Comparison of ENCODE assay signal across 23 cellular contexts in genomic region chr19:29417048-29417447, GRCh38.
"Had no signal": no experiment of that assay in that cellular context is flagged by ENCODE, and none has a peak within 500 bp of the region (broad histone marks: within the 10 kb centered on the region; RNA-seq: fewer than 3 reads in every experiment).

No MANE protein-coding gene starts in this region.

- H3K9me3 Mint-ChIP-seq: activated CD4-positive, alpha-beta memory T cell treated with anti-CD3 and anti-CD28 coated beads, Interleukin-2, amount 10 ng/mL, durations not matched to agents 7 days and 5 days; activated naive CD4-positive, alpha-beta T cell treated with anti-CD3 and anti-CD28 coated beads for 36 hours; activated T-helper 17 cell treated with anti-CD3 and anti-CD28 coated beads, Interleukin-2, amount 50 U/mL, for 72 hours; central memory CD8-positive, alpha-beta T cell; T-helper 1 cell treated with Interleukin-12 subunit alpha and Interleukin-12 subunit beta and Interleukin-4 antibody, amounts not matched to agents 30 μg/mL and 1 μg/mL, for 36 hours had no signal

- H3K27me3 Mint-ChIP-seq: activated CD4-positive, alpha-beta memory T cell treated with anti-CD3 and anti-CD28 coated beads, Interleukin-2, amount 10 ng/mL, durations not matched to agents 7 days and 5 days had no signal

- H3K36me3 Mint-ChIP-seq: activated naive CD8-positive, alpha-beta T cell; brain had no signal

- DNase-seq: activated CD4-positive, alpha-beta memory T cell treated with anti-CD3 and anti-CD28 coated beads, Interleukin-2, amount 10 ng/mL, durations not matched to agents 7 days and 5 days; activated CD4-positive, alpha-beta T cell treated with anti-CD3 and anti-CD28 coated beads for 36 hours; activated CD4-positive, alpha-beta T cell treated with anti-CD3 and anti-CD28 coated beads, Interleukin-2, amount 50 U/mL, for 1 hour; activated gamma-delta T cell; activated naive CD4-positive, alpha-beta T cell treated with anti-CD3 and anti-CD28 coated beads for 36 hours; activated T-cell treated with anti-CD3 and anti-CD28 coated beads for 4 hours; activated T-cell treated with anti-CD3 and anti-CD28 coated beads, Interleukin-2, amount 50 U/mL, for 48 hours; amygdala; Karpas-422; NCI-H1105 treated with DMSO at 0.1 percent for 48 hours; NCI-H146; NCI-H2029; NCI-H446; NCI-H524; PC-3; SHP77 treated with DMSO at 0.1 percent for 48 hours; T1000 had no signal

- H3K4me3 Mint-ChIP-seq: activated CD4-positive, alpha-beta memory T cell treated with anti-CD3 and anti-CD28 coated beads, Interleukin-2, amount 10 ng/mL, durations not matched to agents 7 days and 5 days; activated CD4-positive, alpha-beta T cell treated with anti-CD3 and anti-CD28 coated beads for 36 hours; activated naive CD4-positive, alpha-beta T cell treated with anti-CD3 and anti-CD28 coated beads for 36 hours; activated naive CD8-positive, alpha-beta T cell; activated T-helper 17 cell treated with anti-CD3 and anti-CD28 coated beads, Interleukin-2, amount 50 U/mL, for 72 hours; brain; central memory CD8-positive, alpha-beta T cell; T-helper 1 cell treated with Interleukin-12 subunit alpha and Interleukin-12 subunit beta and Interleukin-4 antibody, amounts not matched to agents 30 μg/mL and 1 μg/mL, for 36 hours had no signal

- H3K27ac Mint-ChIP-seq: activated CD4-positive, alpha-beta memory T cell treated with anti-CD3 and anti-CD28 coated beads, Interleukin-2, amount 10 ng/mL, durations not matched to agents 7 days and 5 days; activated CD4-positive, alpha-beta T cell treated with anti-CD3 and anti-CD28 coated beads for 36 hours; activated naive CD4-positive, alpha-beta T cell treated with anti-CD3 and anti-CD28 coated beads for 36 hours; activated naive CD8-positive, alpha-beta T cell; activated T-helper 17 cell treated with anti-CD3 and anti-CD28 coated beads, Interleukin-2, amount 50 U/mL, for 72 hours; T-helper 1 cell treated with Interleukin-12 subunit alpha and Interleukin-12 subunit beta and Interleukin-4 antibody, amounts not matched to agents 30 μg/mL and 1 μg/mL, for 36 hours had no signal

- H3K27ac ChIP-seq: VCaP had no signal

- H3K4me1 Mint-ChIP-seq: activated CD4-positive, alpha-beta memory T cell treated with anti-CD3 and anti-CD28 coated beads, Interleukin-2, amount 10 ng/mL, durations not matched to agents 7 days and 5 days; activated CD4-positive, alpha-beta T cell treated with anti-CD3 and anti-CD28 coated beads for 36 hours; activated T-helper 17 cell treated with anti-CD3 and anti-CD28 coated beads, Interleukin-2, amount 50 U/mL, for 72 hours; central memory CD8-positive, alpha-beta T cell had no signal

- ATAC-seq: activated CD4-positive, alpha-beta T cell treated with anti-CD3 and anti-CD28 coated beads for 36 hours; activated T-helper 17 cell treated with anti-CD3 and anti-CD28 coated beads, Interleukin-2, amount 50 U/mL, for 72 hours; PC-3 had no signal
